Comparison of ENCODE assay signal across 8 cellular contexts in the genomic region with DNA sequence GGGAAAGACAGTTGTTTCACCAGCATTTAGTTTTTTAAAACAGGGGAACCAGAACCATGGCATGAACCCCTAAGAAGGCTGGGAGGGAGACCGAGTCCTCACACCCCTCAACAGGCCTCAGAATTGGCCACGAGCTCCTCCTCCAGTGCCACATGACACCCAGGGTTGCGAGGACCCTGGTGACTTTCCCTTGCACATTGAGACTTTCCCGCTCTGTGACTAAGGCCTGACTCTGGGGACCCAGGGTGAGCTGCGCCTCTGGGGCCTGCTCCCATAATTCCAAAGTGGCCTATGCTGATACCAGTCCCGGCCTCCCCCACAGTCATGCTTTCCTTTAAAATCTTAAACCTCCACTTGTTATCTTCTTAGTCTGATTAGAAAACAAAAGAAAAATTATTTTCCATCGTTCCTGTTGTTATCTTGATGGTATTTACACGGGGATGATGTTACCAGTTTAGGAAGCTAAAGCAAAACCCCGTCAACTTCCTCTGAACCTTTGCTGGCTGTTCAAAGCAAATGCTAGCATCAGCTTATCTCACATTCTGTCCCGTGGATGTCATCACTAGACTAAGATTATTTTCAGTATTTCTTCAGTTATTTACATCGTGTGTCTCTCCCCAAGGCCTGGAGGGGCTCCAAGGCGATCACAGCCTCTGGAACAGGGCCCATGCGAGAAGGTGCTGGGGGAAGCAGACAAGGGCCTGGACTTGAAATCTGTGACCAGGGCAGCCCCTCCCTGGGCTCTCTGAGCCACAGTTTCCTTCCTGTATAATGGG. TPM values are rescaled to one million over a fixed set of nuclear protein-coding genes. Genes with fewer than 3 reads are reported as not detected.
A peak's percentile ranks its signal among the peaks of the same experiment; 100 is the strongest.
DNase-seq lines count a peak whose midpoint lies in the region; ATAC-seq and TF ChIP-seq lines count a peak whose summit lies in the region.

No MANE protein-coding gene starts in this region.

- peaks cover 0 to 82% (median 42%) of the 10 kb centered on the region in 11 experiments; a peak in 11 of 22 replicates for H4K20me1 ChIP-seq in BLaER1 treated with 17β-estradiol and CSF1 and Interleukin-3, amounts not matched to agents 10 nM and 100 nM
- H4K20me1 ChIP-seq in fibroblast of lung (ENCODE audit: control insufficient read depth, extremely low read depth, insufficient read depth, low read length), result no peaks in the 10 kb centered on the region

- peak; percentile 50 for DNase-seq in activated CD4-positive, alpha-beta memory T cell treated with anti-CD3 and anti-CD28 coated beads, Interleukin-2, amount 10 ng/mL, durations not matched to agents 7 days and 5 days
- DNase-seq in fibroblast of lung (ENCODE audit: low read depth in 2 of 2), result peak; percentile 56 to 74

- no peaks in the 10 kb centered on the region for H3K79me2 ChIP-seq in fibroblast of lung (ENCODE audit: control insufficient read depth, insufficient read depth, low read length)

- ATAC-seq in GM18502 (IDR thresholded peaks at IDR 0.05; ENCODE audit: poor library complexity, unreplicated experiment), result no peak
- ATAC-seq in GM21381 (IDR thresholded peaks at IDR 0.05; ENCODE audit: unreplicated experiment), result no peak
- ATAC-seq in GM18498 (IDR thresholded peaks at IDR 0.05; ENCODE audit: unreplicated experiment), result no peak
- ATAC-seq in HG03280 (IDR thresholded peaks at IDR 0.05; ENCODE audit: unreplicated experiment), result no peak

- no peaks in the 10 kb centered on the region for H3K9me3 Mint-ChIP-seq in activated CD4-positive, alpha-beta memory T cell treated with anti-CD3 and anti-CD28 coated beads, Interleukin-2, amount 10 ng/mL, durations not matched to agents 7 days and 5 days

- no peak overlapping the region for H2AFZ ChIP-seq in fibroblast of lung (ENCODE audit: low read length)

- peaks cover 75% of the 10 kb centered on the region for H3K36me3 Mint-ChIP-seq in activated CD4-positive, alpha-beta memory T cell treated with anti-CD3 and anti-CD28 coated beads, Interleukin-2, amount 10 ng/mL, durations not matched to agents 7 days and 5 days (ENCODE audit: low read depth)

- H3K4me3 Mint-ChIP-seq in activated CD4-positive, alpha-beta memory T cell treated with anti-CD3 and anti-CD28 coated beads, Interleukin-2, amount 10 ng/mL, durations not matched to agents 7 days and 5 days, result peak overlapping the region; percentile 25

- no peak for TF ChIP-seq CTCF in fibroblast of lung (conservative IDR thresholded peaks at IDR 0.05 in 1 of 2, IDR thresholded peaks at IDR 0.05 in 1 of 2; ENCODE audit: low read depth in 1 of 2, low read length in 2 of 2)

- H3K4me1 ChIP-seq in BLaER1 treated with 17β-estradiol and CSF1 and Interleukin-3, amounts not matched to agents 10 nM and 100 nM, result peaks cover 100% of the 10 kb centered on the region in 10 experiments
- peaks cover 19% of the 10 kb centered on the region for H3K4me1 ChIP-seq in fibroblast of lung (ENCODE audit: control insufficient read depth, extremely low read depth, insufficient read depth, low read length)
- H3K4me1 ChIP-seq in rectal smooth muscle tissue (ENCODE audit: control insufficient read depth, insufficient read depth, low read length), result peaks cover 48% of the 10 kb centered on the region

- H3K4me2 ChIP-seq in BLaER1 treated with 17β-estradiol and CSF1 and Interleukin-3, amounts not matched to agents 10 nM and 100 nM, result peak overlapping the region; percentile 84 to 97 (median 91)
- H3K4me2 ChIP-seq in fibroblast of lung (ENCODE audit: extremely low read depth, insufficient read depth, low read length), result no peak overlapping the region

- peaks cover 12 to 58% (median 33%) of the 10 kb centered on the region in 11 experiments; a peak in 17 of 22 replicates for H3K36me3 ChIP-seq in BLaER1 treated with 17β-estradiol and CSF1 and Interleukin-3, amounts not matched to agents 10 nM and 100 nM
- H3K36me3 ChIP-seq in fibroblast of lung (ENCODE audit: control insufficient read depth, insufficient read depth, low read length) (peaks cover 5% of the 10 kb centered on the region), rectal smooth muscle tissue (ENCODE audit: control insufficient read depth, insufficient read depth, low read length) (peaks cover 6% of the 10 kb centered on the region)

- no peaks in the 10 kb centered on the region for H3K27me3 Mint-ChIP-seq in activated CD4-positive, alpha-beta memory T cell treated with anti-CD3 and anti-CD28 coated beads, Interleukin-2, amount 10 ng/mL, durations not matched to agents 7 days and 5 days

- H3K27me3 ChIP-seq in BLaER1 treated with 17β-estradiol and CSF1 and Interleukin-3, amounts not matched to agents 10 nM and 100 nM, result no peaks in the 10 kb centered on the region
- H3K27me3 ChIP-seq in fibroblast of lung (ENCODE audit: control insufficient read depth, insufficient read depth, low read length) (no peaks in the 10 kb centered on the region), rectal smooth muscle tissue (ENCODE audit: control insufficient read depth, insufficient read depth, low read length) (no peaks in the 10 kb centered on the region)

- peak overlapping the region; percentile 55 to 79 (median 65); a peak in 21 of 22 replicates for H3K9ac ChIP-seq in BLaER1 treated with 17β-estradiol and CSF1 and Interleukin-3, amounts not matched to agents 10 nM and 100 nM
- H3K9ac ChIP-seq in fibroblast of lung (ENCODE audit: insufficient read depth, low read length) (no peak overlapping the region), rectal smooth muscle tissue (ENCODE audit: low read length) (no peak overlapping the region)

- POLR2A ChIA-PET in activated CD4-positive, alpha-beta memory T cell treated with anti-CD3 and anti-CD28 coated beads, Interleukin-2, amount 10 ng/mL, durations not matched to agents 7 days and 5 days (lab: Charles Lee), result interaction anchor here (0.9 to 15.0 kb wide), 10 partner anchors 9 to 75 kb away, joined by 4 to 460 read pairs (median 6); no protein-coding TSS in a partner anchor

- CTCF ChIA-PET in activated CD4-positive, alpha-beta memory T cell treated with anti-CD3 and anti-CD28 coated beads, Interleukin-2, amount 10 ng/mL, durations not matched to agents 7 days and 5 days (lab: Charles Lee), result interaction anchor here (0.8 to 11.4 kb wide), 8 partner anchors 9 to 54 kb away, joined by 3 to 162 read pairs (median 5); no protein-coding TSS in a partner anchor

- peaks cover 100% of the 10 kb centered on the region for H3K4me1 Mint-ChIP-seq in activated CD4-positive, alpha-beta memory T cell treated with anti-CD3 and anti-CD28 coated beads, Interleukin-2, amount 10 ng/mL, durations not matched to agents 7 days and 5 days

- H3K4me3 ChIP-seq in BLaER1 treated with 17β-estradiol and CSF1 and Interleukin-3, amounts not matched to agents 10 nM and 100 nM, result peak overlapping the region in 2 of 10 experiments; percentile 5 to 6; a peak in 5 of 20 replicates
- H3K4me3 ChIP-seq in fibroblast of lung (replicated peaks in 1 of 4; ENCODE audit: control extremely low read depth in 1 of 4, insufficient read depth in 1 of 4, low read depth in 3 of 4, low read length in 4 of 4) (no peak overlapping the region), rectal smooth muscle tissue (ENCODE audit: low read length) (no peak overlapping the region)

- H3K9me3 ChIP-seq in BLaER1 treated with 17β-estradiol and CSF1 and Interleukin-3, amounts not matched to agents 10 nM and 100 nM (replicated peaks in 1 of 11), result no peaks in the 10 kb centered on the region
- H3K9me3 ChIP-seq in fibroblast of lung (ENCODE audit: control insufficient read depth, insufficient read depth, low read depth, low read length), result no peaks in the 10 kb centered on the region

- H3K27ac Mint-ChIP-seq in activated CD4-positive, alpha-beta memory T cell treated with anti-CD3 and anti-CD28 coated beads, Interleukin-2, amount 10 ng/mL, durations not matched to agents 7 days and 5 days, result peak overlapping the region; percentile 96

- H3K27ac ChIP-seq in BLaER1 treated with 17β-estradiol and CSF1 and Interleukin-3, amounts not matched to agents 10 nM and 100 nM, result peak overlapping the region; percentile 61 to 88 (median 83)
- H3K27ac ChIP-seq in fibroblast of lung (ENCODE audit: insufficient read depth, low read length) (peak overlapping the region; percentile 26), rectal smooth muscle tissue (ENCODE audit: low read depth, low read length) (peak overlapping the region; percentile 52)

RNA-seq across cellular contexts. Expression of a gene that starts 42.1 kb away (rescaled TPM):
- total RNA-seq in activated CD4-positive, alpha-beta memory T cell treated with anti-CD3 and anti-CD28 coated beads, Interleukin-2, amount 10 ng/mL, durations not matched to agents 7 days and 5 days, result 10 to 100 TPM; 44.9 to 46.6 TPM
- 10.8 and 11.7 TPM in 2 replicates for total RNA-seq in fibroblast of lung
- polyA plus RNA-seq in fibroblast of lung, result 2.2 and 4.0 TPM in 2 replicates
- polyA plus RNA-seq in fibroblast of lung (2012), result 3.8 and 6.5 TPM in 2 replicates
- polyA minus RNA-seq in fibroblast of lung (ENCODE audit: low replicate concordance), result 11.1 and 12.7 TPM in 2 replicates

Comparison
In these comparisons a context has a peak if more than half of its experiments do, and no peak if none do; other contexts are left out.
1. H3K27ac ChIP-seq: peak in every context shown above with its lines; median percentile 83 in BLaER1 treated with 17β-estradiol and CSF1 and Interleukin-3, amounts not matched to agents 10 nM and 100 nM; 52 in rectal smooth muscle tissue; 26 in fibroblast of lung.
2. H3K9ac ChIP-seq: peak in BLaER1 treated with 17β-estradiol and CSF1 and Interleukin-3, amounts not matched to agents 10 nM and 100 nM (11 of 11); none in fibroblast of lung (single experiment) and rectal smooth muscle tissue (single experiment).